Comparison of ENCODE assay signal across 8 cellular contexts in genomic region chr19:41364546-41365391, GRCh38. TPM values are rescaled to one million over a fixed set of nuclear protein-coding genes. Genes with fewer than 3 reads are reported as not detected.
DNase-seq lines count a peak whose midpoint lies in the region; TF ChIP-seq lines count a peak whose summit lies in the region.

No MANE protein-coding gene starts in this region.

- no peaks in the 10 kb centered on the region for H3K27me3 ChIP-seq in BLaER1

- no peak for DNase-seq in LNCaP clone FGC (ENCODE audit: low read depth)
- DNase-seq in mesothelial cell of epicardium (ENCODE audit: low spot score in 2 of 2, unreplicated experiment in 2 of 2), result no peak
- DNase-seq in amniotic stem cell (lab: John Stamatoyannopoulos, UW), result no peak
- no peak for DNase-seq in dermis blood vessel endothelial cell
- DNase-seq in mesenteric fat pad (ENCODE audit: low spot score), result no peak
- DNase-seq in NCI-H510A (lab: John Stamatoyannopoulos, UW), result no peak

- TF ChIP-seq CTCF in LNCaP clone FGC (IDR thresholded peaks at IDR 0.05; ENCODE audit: control insufficient read depth, extremely low read depth, insufficient read depth) (no peak), brain (conservative IDR thresholded peaks at IDR 0.05) (no peak), mesothelial cell of epicardium (IDR thresholded peaks at IDR 0.05; ENCODE audit: unreplicated experiment) (no peak)

- H4K20me1 ChIP-seq in BLaER1, result no peaks in the 10 kb centered on the region

- peaks cover 37% of the 10 kb centered on the region for H3K4me1 Mint-ChIP-seq in brain
- peaks cover 13% of the 10 kb centered on the region for H3K4me1 Mint-ChIP-seq in mesothelial cell of epicardium

- H3K9me3 ChIP-seq in BLaER1, result no peaks in the 10 kb centered on the region

- H3K4me3 ChIP-seq in BLaER1 (peak overlapping the region; percentile 78), LNCaP clone FGC (ENCODE audit: low read depth, low read length) (peak overlapping the region; percentile 60)

- H3K4me1 ChIP-seq in BLaER1, result peaks cover 29% of the 10 kb centered on the region

- H3K27me3 Mint-ChIP-seq in brain, result peaks cover 6% of the 10 kb centered on the region
- no peaks in the 10 kb centered on the region for H3K27me3 Mint-ChIP-seq in mesothelial cell of epicardium (ENCODE audit: low read depth)

- H3K27ac Mint-ChIP-seq in brain, result peak overlapping the region; percentile 99 to 100 (median 100)
- peak overlapping the region; percentile 99 for H3K27ac Mint-ChIP-seq in mesothelial cell of epicardium

- H3K9ac ChIP-seq in BLaER1, result peak overlapping the region; percentile 98

- H3K4me2 ChIP-seq in BLaER1, result peak overlapping the region; percentile 78

- H3K4me3 Mint-ChIP-seq in brain (peak overlapping the region; percentile 97 to 100 (median 99)), mesothelial cell of epicardium (peak overlapping the region; percentile 88)

- 0 out of 2 replicates have a peak, but pooled peaks cover 5% of the 10 kb centered on the region for H3K36me3 ChIP-seq in BLaER1

- H3K27ac ChIP-seq in BLaER1, result peak overlapping the region; percentile 98

- H3K9me3 Mint-ChIP-seq in brain, result peaks cover 0 to 5% (median 0%) of the 10 kb centered on the region in 5 experiments
- no peaks in the 10 kb centered on the region for H3K9me3 Mint-ChIP-seq in mesothelial cell of epicardium

- peaks cover 10% of the 10 kb centered on the region for H3K36me3 Mint-ChIP-seq in brain
- peaks cover 3% of the 10 kb centered on the region for H3K36me3 Mint-ChIP-seq in mesothelial cell of epicardium

RNA-seq across cellular contexts. Expression of gene B9D2, which starts 0.8 kb away (rescaled TPM):
- polyA plus RNA-seq in brain (ENCODE audit: insufficient read depth, low read depth, low replicate concordance), result 11.8 TPM
- total RNA-seq in mesothelial cell of epicardium (4.8 to 5.6 TPM (median 5.5 TPM) in 3 replicates), dermis blood vessel endothelial cell (6.8 and 7.9 TPM in 2 replicates), mesenteric fat pad (3.5 TPM)

RNA-seq across cellular contexts. Expression of gene TGFB1, which starts 11.0 kb away (rescaled TPM):
- 11.2 TPM for polyA plus RNA-seq in brain (ENCODE audit: insufficient read depth, low read depth, low replicate concordance)
- total RNA-seq in mesothelial cell of epicardium (24.9 to 26.5 TPM (median 25.2 TPM) in 3 replicates), dermis blood vessel endothelial cell (19.4 and 74.5 TPM in 2 replicates), mesenteric fat pad (54.3 TPM)

RNA-seq across cellular contexts. Expression of gene TMEM91, which starts 11.6 kb away (rescaled TPM):
- polyA plus RNA-seq in brain (ENCODE audit: insufficient read depth, low read depth, low replicate concordance), result 8.6 TPM
- total RNA-seq in mesothelial cell of epicardium (16.2 to 19.7 TPM (median 18.3 TPM) in 3 replicates), dermis blood vessel endothelial cell (4.7 and 9.2 TPM in 2 replicates), mesenteric fat pad (10.0 TPM)

RNA-seq across cellular contexts. Expression of gene EXOSC5, which starts 32.4 kb away (rescaled TPM):
- polyA plus RNA-seq in brain (ENCODE audit: insufficient read depth, low read depth, low replicate concordance), result 46.6 TPM
- total RNA-seq in mesothelial cell of epicardium (12.2 to 17.0 TPM (median 12.5 TPM) in 3 replicates), dermis blood vessel endothelial cell (8.8 and 11.9 TPM in 2 replicates), mesenteric fat pad (9.6 TPM)

RNA-seq across cellular contexts. Expression of gene BCKDHA, which starts 32.8 kb away (rescaled TPM):
- 53.0 TPM for polyA plus RNA-seq in brain (ENCODE audit: insufficient read depth, low read depth, low replicate concordance)
- 22.6 to 27.2 TPM (median 22.8 TPM) in 3 replicates for total RNA-seq in mesothelial cell of epicardium
- 36.9 and 69.8 TPM in 2 replicates for total RNA-seq in dermis blood vessel endothelial cell
- 5.7 TPM for total RNA-seq in mesenteric fat pad
